3 cellular contexts compared by ENCODE assay signal in the genomic region with DNA sequence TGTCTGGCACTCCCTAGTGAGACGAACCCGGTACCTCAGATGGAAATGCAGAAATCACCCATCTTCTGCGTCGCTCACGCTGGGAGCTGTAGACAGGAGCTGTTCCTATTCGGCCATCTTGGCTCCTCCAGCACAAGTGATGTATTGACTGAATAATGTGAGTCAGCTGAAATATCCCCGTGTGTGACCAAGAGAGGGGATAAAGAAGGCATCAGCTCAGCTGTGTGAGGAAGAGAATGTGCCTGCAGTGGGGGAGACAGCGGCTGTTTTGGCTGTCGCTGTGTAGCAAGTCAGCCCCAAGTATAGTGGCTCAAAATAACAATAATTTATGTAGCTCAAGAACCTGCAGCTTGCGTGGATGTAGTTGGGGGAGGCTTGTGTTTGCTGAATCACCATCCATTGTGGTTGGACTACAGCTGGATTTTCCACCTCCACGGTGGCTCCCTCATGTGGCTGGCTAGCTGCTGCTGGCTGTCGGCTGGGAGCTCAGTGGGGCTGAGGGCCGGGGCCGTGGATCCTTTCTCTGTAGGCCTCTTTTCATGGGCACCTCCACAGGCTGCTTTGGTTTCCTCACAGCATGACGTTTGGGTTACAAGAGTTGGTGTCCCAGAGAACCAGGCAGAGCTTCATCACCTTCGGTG.
TF ChIP-seq lines count a peak whose summit lies in the region.

No MANE protein-coding gene starts in this region.

TF ChIP-seq in WTC11, 78 proteins besides CTCF, POLR2A, EP300 and RAD21 (continues in another document):
- TF ChIP-seq AR (CRISPR knock-in tag; IDR thresholded peaks at IDR 0.05): no peak
- no peak for TF ChIP-seq TCF7 (CRISPR knock-in tag; IDR thresholded peaks at IDR 0.05; ENCODE audit: low read depth)
- TF ChIP-seq ZNF138 (CRISPR knock-in tag; conservative IDR thresholded peaks at IDR 0.05): no peak
- TF ChIP-seq, protein P1, sequence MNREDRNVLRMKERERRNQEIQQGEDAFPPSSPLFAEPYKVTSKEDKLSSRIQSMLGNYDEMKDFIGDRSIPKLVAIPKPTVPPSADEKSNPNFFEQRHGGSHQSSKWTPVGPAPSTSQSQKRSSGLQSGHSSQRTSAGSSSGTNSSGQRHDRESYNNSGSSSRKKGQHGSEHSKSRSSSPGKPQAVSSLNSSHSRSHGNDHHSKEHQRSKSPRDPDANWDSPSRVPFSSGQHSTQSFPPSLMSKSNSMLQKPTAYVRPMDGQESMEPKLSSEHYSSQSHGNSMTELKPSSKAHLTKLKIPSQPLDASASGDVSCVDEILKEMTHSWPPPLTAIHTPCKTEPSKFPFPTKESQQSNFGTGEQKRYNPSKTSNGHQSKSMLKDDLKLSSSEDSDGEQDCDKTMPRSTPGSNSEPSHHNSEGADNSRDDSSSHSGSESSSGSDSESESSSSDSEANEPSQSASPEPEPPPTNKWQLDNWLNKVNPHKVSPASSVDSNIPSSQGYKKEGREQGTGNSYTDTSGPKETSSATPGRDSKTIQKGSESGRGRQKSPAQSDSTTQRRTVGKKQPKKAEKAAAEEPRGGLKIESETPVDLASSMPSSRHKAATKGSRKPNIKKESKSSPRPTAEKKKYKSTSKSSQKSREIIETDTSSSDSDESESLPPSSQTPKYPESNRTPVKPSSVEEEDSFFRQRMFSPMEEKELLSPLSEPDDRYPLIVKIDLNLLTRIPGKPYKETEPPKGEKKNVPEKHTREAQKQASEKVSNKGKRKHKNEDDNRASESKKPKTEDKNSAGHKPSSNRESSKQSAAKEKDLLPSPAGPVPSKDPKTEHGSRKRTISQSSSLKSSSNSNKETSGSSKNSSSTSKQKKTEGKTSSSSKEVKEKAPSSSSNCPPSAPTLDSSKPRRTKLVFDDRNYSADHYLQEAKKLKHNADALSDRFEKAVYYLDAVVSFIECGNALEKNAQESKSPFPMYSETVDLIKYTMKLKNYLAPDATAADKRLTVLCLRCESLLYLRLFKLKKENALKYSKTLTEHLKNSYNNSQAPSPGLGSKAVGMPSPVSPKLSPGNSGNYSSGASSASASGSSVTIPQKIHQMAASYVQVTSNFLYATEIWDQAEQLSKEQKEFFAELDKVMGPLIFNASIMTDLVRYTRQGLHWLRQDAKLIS (CRISPR knock-in tag; IDR thresholded peaks at IDR 0.05; ENCODE audit: borderline replicate concordance): no peak

TF ChIP-seq in HepG2, 621 proteins besides CTCF, POLR2A, EP300 and RAD21:
- TF ChIP-seq MTA3 (CRISPR knock-in tag; IDR thresholded peaks at IDR 0.05): no peak
- TF ChIP-seq HMG20A (CRISPR knock-in tag; IDR thresholded peaks at IDR 0.05; ENCODE audit: borderline replicate concordance): no peak
- TF ChIP-seq, protein P2, sequence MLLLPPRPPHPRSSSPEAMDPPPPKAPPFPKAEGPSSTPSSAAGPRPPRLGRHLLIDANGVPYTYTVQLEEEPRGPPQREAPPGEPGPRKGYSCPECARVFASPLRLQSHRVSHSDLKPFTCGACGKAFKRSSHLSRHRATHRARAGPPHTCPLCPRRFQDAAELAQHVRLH (CRISPR knock-in tag; IDR thresholded peaks at IDR 0.05; ENCODE audit: borderline replicate concordance, low read depth): no peak
- TF ChIP-seq, protein P3, sequence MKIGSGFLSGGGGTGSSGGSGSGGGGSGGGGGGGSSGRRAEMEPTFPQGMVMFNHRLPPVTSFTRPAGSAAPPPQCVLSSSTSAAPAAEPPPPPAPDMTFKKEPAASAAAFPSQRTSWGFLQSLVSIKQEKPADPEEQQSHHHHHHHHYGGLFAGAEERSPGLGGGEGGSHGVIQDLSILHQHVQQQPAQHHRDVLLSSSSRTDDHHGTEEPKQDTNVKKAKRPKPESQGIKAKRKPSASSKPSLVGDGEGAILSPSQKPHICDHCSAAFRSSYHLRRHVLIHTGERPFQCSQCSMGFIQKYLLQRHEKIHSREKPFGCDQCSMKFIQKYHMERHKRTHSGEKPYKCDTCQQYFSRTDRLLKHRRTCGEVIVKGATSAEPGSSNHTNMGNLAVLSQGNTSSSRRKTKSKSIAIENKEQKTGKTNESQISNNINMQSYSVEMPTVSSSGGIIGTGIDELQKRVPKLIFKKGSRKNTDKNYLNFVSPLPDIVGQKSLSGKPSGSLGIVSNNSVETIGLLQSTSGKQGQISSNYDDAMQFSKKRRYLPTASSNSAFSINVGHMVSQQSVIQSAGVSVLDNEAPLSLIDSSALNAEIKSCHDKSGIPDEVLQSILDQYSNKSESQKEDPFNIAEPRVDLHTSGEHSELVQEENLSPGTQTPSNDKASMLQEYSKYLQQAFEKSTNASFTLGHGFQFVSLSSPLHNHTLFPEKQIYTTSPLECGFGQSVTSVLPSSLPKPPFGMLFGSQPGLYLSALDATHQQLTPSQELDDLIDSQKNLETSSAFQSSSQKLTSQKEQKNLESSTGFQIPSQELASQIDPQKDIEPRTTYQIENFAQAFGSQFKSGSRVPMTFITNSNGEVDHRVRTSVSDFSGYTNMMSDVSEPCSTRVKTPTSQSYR (CRISPR knock-in tag; IDR thresholded peaks at IDR 0.05; ENCODE audit: borderline replicate concordance): no peak
- TF ChIP-seq ZMYM3 (CRISPR knock-in tag; IDR thresholded peaks at IDR 0.05): no peak
- TF ChIP-seq MBNL3 (CRISPR knock-in tag; conservative IDR thresholded peaks at IDR 0.05): no peak
- TF ChIP-seq ATF6 (CRISPR knock-in tag; conservative IDR thresholded peaks at IDR 0.05): no peak
TF ChIP-seq in HepG2: peak in this region for 0.

TF ChIP-seq in SK-N-SH, 30 proteins besides CTCF, POLR2A, EP300 and RAD21:
- no peak for TF ChIP-seq YY1 (IDR thresholded peaks at IDR 0.05; ENCODE audit: low read depth)
